Comparison of ENCODE assay signal across 8 cellular contexts in the genomic region with DNA sequence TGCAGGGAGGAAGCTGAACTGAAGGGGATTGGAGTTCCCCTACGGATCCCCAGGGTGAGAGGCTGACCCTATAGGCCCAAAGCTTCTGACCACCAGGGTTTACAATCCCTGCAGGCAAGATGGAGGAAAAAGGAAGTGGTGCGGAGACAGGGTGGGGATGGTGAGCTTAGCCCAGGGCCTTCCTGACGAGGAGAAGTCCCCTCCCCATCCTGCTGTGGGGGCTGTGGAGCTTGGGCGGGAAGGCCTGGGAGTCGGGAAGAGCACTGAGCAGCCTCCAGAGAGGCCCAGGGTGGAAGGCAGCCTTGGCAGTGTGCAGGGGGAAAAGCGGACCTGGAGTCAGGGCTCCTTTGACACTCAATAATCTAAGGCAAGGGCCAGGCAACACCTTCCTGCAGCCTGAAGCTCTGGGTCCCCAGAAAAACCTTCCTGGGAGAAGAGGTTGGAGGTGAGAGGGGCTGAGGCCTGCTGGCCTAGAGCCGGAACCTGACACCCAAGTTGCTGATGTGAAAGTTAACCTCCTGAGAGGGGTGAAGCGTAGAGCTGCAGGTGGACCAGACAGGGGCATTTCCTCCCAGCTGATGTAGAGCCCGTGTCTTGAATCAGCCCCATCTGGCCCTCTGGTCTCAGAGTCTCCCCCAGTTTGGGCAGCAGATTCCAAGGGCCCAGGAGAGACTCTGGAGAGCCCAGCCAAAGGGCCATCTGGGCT. TPM values are rescaled to one million over a fixed set of nuclear protein-coding genes. Genes with fewer than 3 reads are reported as not detected.
DNase-seq lines count a peak whose midpoint lies in the region; ATAC-seq and TF ChIP-seq lines count a peak whose summit lies in the region.

No MANE protein-coding gene starts in this region.

- intact Hi-C loops in activated naive CD4-positive, alpha-beta T cell treated with anti-CD3 and anti-CD28 coated beads for 36 hours (cut with micrococcal nuclease) = loop anchor here (1.0 to 10.0 kb wide), 8 partner anchors 19 to 1541 kb away; partner anchors contain the start of genes RPAP3, SENP1 and SLC38A2

- no peaks in the 10 kb centered on the region for H3K27me3 Mint-ChIP-seq in activated naive CD4-positive, alpha-beta T cell treated with anti-CD3 and anti-CD28 coated beads for 36 hours (ENCODE audit: low read depth)

- H4K20me1 ChIP-seq in OCI-LY1 (ENCODE audit: insufficient read depth, low read length) = no peaks in the 10 kb centered on the region

- peak overlapping the region; percentile 88 for H3K4me3 Mint-ChIP-seq in activated naive CD4-positive, alpha-beta T cell treated with anti-CD3 and anti-CD28 coated beads for 36 hours

- H3K79me2 ChIP-seq in OCI-LY1 (ENCODE audit: insufficient read depth, low read length) = peaks cover 43% of the 10 kb centered on the region

- H3K9me3 ChIP-seq in OCI-LY1 (ENCODE audit: low read length) (no peaks in the 10 kb centered on the region), muscle layer of duodenum (ENCODE audit: control insufficient read depth in 1 of 2, low read length in 2 of 2) (no peaks in the 10 kb centered on the region)

- H2AFZ ChIP-seq in OCI-LY1 (ENCODE audit: low read length) = no peak overlapping the region

- no peaks in the 10 kb centered on the region for H3F3A ChIP-seq in OCI-LY1 (ENCODE audit: insufficient read depth, low read length)

- peak overlapping the region; percentile 98 for H3K27ac Mint-ChIP-seq in activated naive CD4-positive, alpha-beta T cell treated with anti-CD3 and anti-CD28 coated beads for 36 hours

- H3K4me2 ChIP-seq in OCI-LY1 (ENCODE audit: low read length) = peak overlapping the region; percentile 84

- TF ChIP-seq CTCF in OCI-LY1 (IDR thresholded peaks at IDR 0.05; ENCODE audit: low read length) (no peak), coronary artery (IDR thresholded peaks at IDR 0.05) (no peak)

- DNase-seq in activated naive CD4-positive, alpha-beta T cell treated with anti-CD3 and anti-CD28 coated beads for 36 hours = peak; percentile 57
- no peak for DNase-seq in activated naive CD4-positive, alpha-beta T cell treated with Interleukin-2 at 50 U/mL for 16 hours
- no peak for DNase-seq in coronary artery (ENCODE audit: low spot score)
- DNase-seq in mucosa of gallbladder (ENCODE audit: low spot score) = no peak
- DNase-seq in NCI-H1105 (lab: John Stamatoyannopoulos, UW) = no peak

- H3K4me3 ChIP-seq in OCI-LY1 (ENCODE audit: low read depth, low read length, poor library complexity, severe bottlenecking) = peak overlapping the region; percentile 61
- peak overlapping the region; percentile 72 for H3K4me3 ChIP-seq in coronary artery
- peak overlapping the region; percentile 64 to 69 for H3K4me3 ChIP-seq in muscle layer of duodenum (ENCODE audit: low read depth in 1 of 2, low read length in 2 of 2)

- peak overlapping the region; percentile 98 for H3K27ac ChIP-seq in OCI-LY1 (ENCODE audit: low read depth, low read length, poor library complexity, severe bottlenecking)
- H3K27ac ChIP-seq in coronary artery = peak overlapping the region; percentile 96 to 100
- H3K27ac ChIP-seq in muscle layer of duodenum (ENCODE audit: low read length) = peak overlapping the region; percentile 98

- H3K9ac ChIP-seq in OCI-LY1 (ENCODE audit: low read length) = peak overlapping the region; percentile 81

- peak; percentile 36 for ATAC-seq in HG02763 (IDR thresholded peaks at IDR 0.05; ENCODE audit: unreplicated experiment)

- CTCF ChIA-PET in activated naive CD4-positive, alpha-beta T cell treated with anti-CD3 and anti-CD28 coated beads for 36 hours (lab: Charles Lee) = interaction anchor here (0.7 to 27.8 kb wide), 9 partner anchors 9 to 606 kb away, joined by 3 to 848 read pairs (median 5); partner anchors contain the start of gene RAPGEF3

- H3K36me3 ChIP-seq in OCI-LY1 (ENCODE audit: insufficient read depth, low read length) (peaks cover 10% of the 10 kb centered on the region; the same call in 1 of the 2 replicates), muscle layer of duodenum (ENCODE audit: control insufficient read depth in 1 of 2, insufficient read depth in 2 of 2, low read length in 2 of 2) (peaks cover 0 to 11% of the 10 kb centered on the region in 2 donors)

- H3K9me3 Mint-ChIP-seq in activated naive CD4-positive, alpha-beta T cell treated with anti-CD3 and anti-CD28 coated beads for 36 hours = peaks cover 3% of the 10 kb centered on the region

- H3K4me1 Mint-ChIP-seq in activated naive CD4-positive, alpha-beta T cell treated with anti-CD3 and anti-CD28 coated beads for 36 hours (ENCODE audit: low read depth) = peaks cover 68% of the 10 kb centered on the region

- H3K9me2 ChIP-seq in OCI-LY1 (ENCODE audit: low read depth, low read length) = no peaks in the 10 kb centered on the region

- H3K27me3 ChIP-seq in OCI-LY1 (ENCODE audit: insufficient read depth, low read length) = no peaks in the 10 kb centered on the region
- no peaks in the 10 kb centered on the region for H3K27me3 ChIP-seq in muscle layer of duodenum (ENCODE audit: low read depth, low read length)

- H3K4me1 ChIP-seq in OCI-LY1 (ENCODE audit: insufficient read depth, low read length, severe bottlenecking) = peaks cover 99% of the 10 kb centered on the region
- peaks cover 57 to 86% of the 10 kb centered on the region in 2 donors for H3K4me1 ChIP-seq in muscle layer of duodenum (ENCODE audit: control insufficient read depth in 1 of 2, insufficient read depth in 2 of 2, low read length in 2 of 2)

- H3K36me3 Mint-ChIP-seq in activated naive CD4-positive, alpha-beta T cell treated with anti-CD3 and anti-CD28 coated beads for 36 hours (ENCODE audit: low read depth) = peaks cover 76% of the 10 kb centered on the region

RNA-seq across cellular contexts. Expression of gene HDAC7, which starts 6.1 kb away (rescaled TPM):
- total RNA-seq in activated naive CD4-positive, alpha-beta T cell treated with anti-CD3 and anti-CD28 coated beads for 36 hours = 100 to 1,000 TPM; 272 to 289 TPM
- 120 TPM for total RNA-seq in mucosa of gallbladder

RNA-seq across cellular contexts. Expression of gene SLC48A1, which starts 40.6 kb away (rescaled TPM):
- total RNA-seq in activated naive CD4-positive, alpha-beta T cell treated with anti-CD3 and anti-CD28 coated beads for 36 hours = 10 to 100 TPM; 16.6 to 21.0 TPM
- total RNA-seq in mucosa of gallbladder = 73.1 TPM

RNA-seq across cellular contexts. Expression of gene RAPGEF3, which starts 55.0 kb away (rescaled TPM):
- total RNA-seq in activated naive CD4-positive, alpha-beta T cell treated with anti-CD3 and anti-CD28 coated beads for 36 hours = 1 to 10 TPM; 1.5 to 1.6 TPM
- total RNA-seq in mucosa of gallbladder = 54.8 TPM

Comparison
In these comparisons a context has a peak if more than half of its experiments do, and no peak if none do; other contexts are left out.
1. RNA of gene RAPGEF3, which starts 55.0 kb away (total RNA-seq): 54.8 TPM in mucosa of gallbladder (single experiment); 1.5 to 1.6 TPM in activated naive CD4-positive, alpha-beta T cell treated with anti-CD3 and anti-CD28 coated beads for 36 hours; every median in the first group is over 10 times any median in the second.
2. Peak in every context shown above with its lines, with median percentiles within 50 percentile points of each other: H3K27ac ChIP-seq and H3K4me3 ChIP-seq.